In genomic region chr1:198102454-198102791, GRCh38 we compare ENCODE assay signal across 13 cellular contexts. TPM values are rescaled to one million over a fixed set of nuclear protein-coding genes. Genes with fewer than 3 reads are reported as not detected.
DNase-seq lines count a peak whose midpoint lies in the region; ATAC-seq lines count a peak whose summit lies in the region.
"Had no signal": no experiment of that assay in that cellular context is flagged by ENCODE, and none has a peak within 500 bp of the region (broad histone marks: within the 10 kb centered on the region; RNA-seq: fewer than 3 reads in every experiment).

No MANE protein-coding gene starts in this region.

- H3K9me3 Mint-ChIP-seq in activated naive CD8-positive, alpha-beta T cell treated with anti-CD3 and anti-CD28 coated beads, Interleukin-2, amount 10 ng/mL, durations not matched to agents 7 days and 5 days = peaks cover 2% of the 10 kb centered on the region
- peaks cover 4% of the 10 kb centered on the region for H3K9me3 Mint-ChIP-seq in natural killer cell treated with Interleukin-12 subunit alpha and Interleukin-12 subunit beta and Interleukin-15 and Interleukin-18, amount 100 ng/mL, for 72 hours

- ATAC-seq in activated naive CD8-positive, alpha-beta T cell treated with anti-CD3 and anti-CD28 coated beads, Interleukin-2, amount 10 ng/mL, durations not matched to agents 7 days and 5 days (ENCODE audit: low read depth) = peak; percentile 87
- peak; percentile 94 to 96 for ATAC-seq in natural killer cell treated with Interleukin-12 subunit alpha and Interleukin-12 subunit beta and Interleukin-15 and Interleukin-18, amount 100 ng/mL, for 72 hours
- ATAC-seq in GM18502 (IDR thresholded peaks at IDR 0.05; ENCODE audit: poor library complexity, unreplicated experiment) (no peak), HG02840 (IDR thresholded peaks at IDR 0.05; ENCODE audit: low FRiP score, unreplicated experiment) (no peak)
- ATAC-seq: HepG2 had no signal

- DNase-seq in ELR (ENCODE audit: low read depth) (peak; percentile 13), MV-4-11 (lab: John Stamatoyannopoulos, UW) (peak; percentile 74), Ammon's horn (ENCODE audit: low spot score) (no peak), activated gamma-delta T cell (lab: John Stamatoyannopoulos, UW) (no peak)
- DNase-seq in activated naive CD8-positive, alpha-beta T cell treated with anti-CD3 and anti-CD28 coated beads, Interleukin-2, amount 10 ng/mL, durations not matched to agents 7 days and 5 days = no peak
- peak; percentile 70 for DNase-seq in natural killer cell treated with Interleukin-12 subunit alpha and Interleukin-12 subunit beta and Interleukin-15 and Interleukin-18, amount 100 ng/mL, for 72 hours (ENCODE audit: low spot score)
- DNase-seq: amygdala, mammary epithelial cell, NCI-H446 treated with DMSO at 0.1 percent for 48 hours, T-helper 9 cell had no signal

- POLR2A ChIA-PET in activated naive CD8-positive, alpha-beta T cell treated with anti-CD3 and anti-CD28 coated beads, Interleukin-2, amount 10 ng/mL, durations not matched to agents 7 days and 5 days (lab: Charles Lee) = interaction anchor here (0.7 to 1.4 kb wide), 4 partner anchors 16 to 519 kb away, joined by 3 to 10 read pairs (median 4); partner anchors contain the start of gene NEK7

- peaks cover 13% of the 10 kb centered on the region for H3K36me3 Mint-ChIP-seq in activated naive CD8-positive, alpha-beta T cell treated with anti-CD3 and anti-CD28 coated beads, Interleukin-2, amount 10 ng/mL, durations not matched to agents 7 days and 5 days
- H3K36me3 Mint-ChIP-seq in natural killer cell treated with Interleukin-12 subunit alpha and Interleukin-12 subunit beta and Interleukin-15 and Interleukin-18, amount 100 ng/mL, for 72 hours = peaks cover 8% of the 10 kb centered on the region

- H3K4me3 Mint-ChIP-seq in activated naive CD8-positive, alpha-beta T cell treated with anti-CD3 and anti-CD28 coated beads, Interleukin-2, amount 10 ng/mL, durations not matched to agents 7 days and 5 days = peak overlapping the region; percentile 72
- H3K4me3 Mint-ChIP-seq in natural killer cell treated with Interleukin-12 subunit alpha and Interleukin-12 subunit beta and Interleukin-15 and Interleukin-18, amount 100 ng/mL, for 72 hours = peak overlapping the region; percentile 79

- H3K27me3 Mint-ChIP-seq in activated naive CD8-positive, alpha-beta T cell treated with anti-CD3 and anti-CD28 coated beads, Interleukin-2, amount 10 ng/mL, durations not matched to agents 7 days and 5 days = no peaks in the 10 kb centered on the region
- peaks cover 3 to 11% of the 10 kb centered on the region in 2 donors for H3K27me3 Mint-ChIP-seq in natural killer cell treated with Interleukin-12 subunit alpha and Interleukin-12 subunit beta and Interleukin-15 and Interleukin-18, amount 100 ng/mL, for 72 hours

- H3K27ac Mint-ChIP-seq in activated naive CD8-positive, alpha-beta T cell treated with anti-CD3 and anti-CD28 coated beads, Interleukin-2, amount 10 ng/mL, durations not matched to agents 7 days and 5 days = peak overlapping the region; percentile 90
- H3K27ac Mint-ChIP-seq in natural killer cell treated with Interleukin-12 subunit alpha and Interleukin-12 subunit beta and Interleukin-15 and Interleukin-18, amount 100 ng/mL, for 72 hours = peak overlapping the region; percentile 28 to 89

- H3K4me1 Mint-ChIP-seq in activated naive CD8-positive, alpha-beta T cell treated with anti-CD3 and anti-CD28 coated beads, Interleukin-2, amount 10 ng/mL, durations not matched to agents 7 days and 5 days = peaks cover 27% of the 10 kb centered on the region
- peaks cover 21 to 44% of the 10 kb centered on the region in 2 donors for H3K4me1 Mint-ChIP-seq in natural killer cell treated with Interleukin-12 subunit alpha and Interleukin-12 subunit beta and Interleukin-15 and Interleukin-18, amount 100 ng/mL, for 72 hours (ENCODE audit: low read depth in 2 of 2)

RNA-seq across cellular contexts. Expression of gene NEK7, which starts 54.4 kb away (rescaled TPM):
- 10 to 100 TPM; 68.9 to 71.7 TPM for total RNA-seq in activated naive CD8-positive, alpha-beta T cell treated with anti-CD3 and anti-CD28 coated beads, Interleukin-2, amount 10 ng/mL, durations not matched to agents 7 days and 5 days
- 100 to 1,000 TPM in 1 of 2 donors, 10 to 100 TPM in 1; 80.0 to 108 TPM for total RNA-seq in natural killer cell treated with Interleukin-12 subunit alpha and Interleukin-12 subunit beta and Interleukin-15 and Interleukin-18, amount 100 ng/mL, for 72 hours

Comparison
In these comparisons a context has a peak if more than half of its experiments do, and no peak if none do; other contexts are left out.
1. DNase-seq: peak in ELR (single experiment), MV-4-11 (single experiment) and natural killer cell treated with Interleukin-12 subunit alpha and Interleukin-12 subunit beta and Interleukin-15 and Interleukin-18, amount 100 ng/mL, for 72 hours (single experiment); none in activated naive CD8-positive, alpha-beta T cell treated with anti-CD3 and anti-CD28 coated beads, Interleukin-2, amount 10 ng/mL, durations not matched to agents 7 days and 5 days (single experiment), Ammon's horn (single experiment) and activated gamma-delta T cell (single experiment).
2. ATAC-seq: peak in activated naive CD8-positive, alpha-beta T cell treated with anti-CD3 and anti-CD28 coated beads, Interleukin-2, amount 10 ng/mL, durations not matched to agents 7 days and 5 days (single experiment) and natural killer cell treated with Interleukin-12 subunit alpha and Interleukin-12 subunit beta and Interleukin-15 and Interleukin-18, amount 100 ng/mL, for 72 hours (2 of 2); none in GM18502 (single experiment) and HG02840 (single experiment).